Comparison of ENCODE assay signal across 13 cellular contexts in the genomic region with DNA sequence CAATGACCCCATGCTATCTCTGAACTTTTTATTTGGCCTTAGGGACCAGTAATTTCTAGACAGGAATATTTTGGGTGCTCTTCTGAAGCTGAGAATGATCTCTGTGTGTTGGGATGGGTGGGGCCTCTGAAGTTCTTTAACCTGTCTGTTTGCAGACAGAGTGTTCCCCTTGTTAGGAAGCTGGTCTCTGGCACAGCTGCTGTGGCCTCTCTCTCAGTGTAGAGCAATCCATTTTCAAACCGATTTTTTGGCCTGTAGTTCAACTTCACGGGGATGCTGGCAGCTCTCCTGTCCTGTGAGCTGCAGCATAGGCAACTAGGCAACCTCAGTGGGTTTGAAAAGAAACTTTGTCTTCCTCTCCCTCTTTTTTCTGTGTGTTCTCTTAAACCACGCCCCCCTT.
DNase-seq lines count a peak whose midpoint lies in the region; ATAC-seq and TF ChIP-seq lines count a peak whose summit lies in the region.
"Had no signal": no experiment of that assay in that cellular context is flagged by ENCODE, and none has a peak within 500 bp of the region (broad histone marks: within the 10 kb centered on the region; RNA-seq: fewer than 3 reads in every experiment).

No MANE protein-coding gene starts in this region.

- H3K36me3 Mint-ChIP-seq in naive thymus-derived CD8-positive, alpha-beta T cell: peaks cover 0 to 22% (median 0%) of the 10 kb centered on the region in 3 donors
- H3K36me3 Mint-ChIP-seq: IgD-negative memory B cell had no signal

- no peak for TF ChIP-seq CTCF in choroid plexus epithelial cell (conservative IDR thresholded peaks at IDR 0.05; ENCODE audit: low read depth, low read length)

- no peak overlapping the region for H3K27ac Mint-ChIP-seq in naive thymus-derived CD8-positive, alpha-beta T cell
- H3K27ac Mint-ChIP-seq: CD8-positive, alpha-beta memory T cell; IgD-negative memory B cell had no signal

- peaks cover 4 to 37% (median 23%) of the 10 kb centered on the region in 9 donors for H3K9me3 Mint-ChIP-seq in naive thymus-derived CD8-positive, alpha-beta T cell

- H3K4me1 Mint-ChIP-seq in naive thymus-derived CD8-positive, alpha-beta T cell: no peaks in the 10 kb centered on the region
- H3K4me1 Mint-ChIP-seq: CD8-positive, alpha-beta memory T cell; IgD-negative memory B cell had no signal

- H3K27me3 Mint-ChIP-seq in naive thymus-derived CD8-positive, alpha-beta T cell: peaks cover 8 to 39% (median 21%) of the 10 kb centered on the region in 5 donors

- no peak overlapping the region for H3K4me3 Mint-ChIP-seq in naive thymus-derived CD8-positive, alpha-beta T cell
- H3K4me3 Mint-ChIP-seq: CD8-positive, alpha-beta memory T cell; IgD-negative memory B cell had no signal

- in situ Hi-C loops in G401 (cut with HindIII; ENCODE audit: low sequenced_read_pairs) (no loop called here), ACHN (cut with HindIII; ENCODE audit: low pct_ligation_motif_present, low pct_unique_long_range_greater_than_20kb, low sequenced_read_pairs) (no loop called here)

- DNase-seq in G401 (ENCODE audit: low spot score): peak; percentile 12
- DNase-seq in NCI-H82 (lab: John Stamatoyannopoulos, UW): peak; percentile 83
- DNase-seq in choroid plexus epithelial cell (ENCODE audit: low read depth): peak; percentile 17
- peak; percentile 25 for DNase-seq in midbrain (lab: John Stamatoyannopoulos, UW)
- DNase-seq in ACHN: no peak
- DNase-seq in naive thymus-derived CD8-positive, alpha-beta T cell: no peak
- DNase-seq in ecto neural progenitor cell (ENCODE audit: low spot score): no peak
- DNase-seq: CD8-positive, alpha-beta memory T cell; DMS53; GM23248 had no signal

- POLR2A ChIA-PET in naive thymus-derived CD8-positive, alpha-beta T cell (lab: Charles Lee): no interaction called here

- H3K4me3 ChIP-seq in choroid plexus epithelial cell (ENCODE audit: low read depth, low read length): no peak overlapping the region
- H3K4me3 ChIP-seq: BLaER1, GM23248 had no signal

- no peak for ATAC-seq in naive thymus-derived CD8-positive, alpha-beta T cell
- ATAC-seq: HCT116 had no signal

Comparison
In these comparisons a context has a peak if more than half of its experiments do, and no peak if none do; other contexts are left out.
1. DNase-seq: peak in G401 (single experiment), NCI-H82 (single experiment), choroid plexus epithelial cell (single experiment) and midbrain (single experiment); none in ACHN (single experiment), naive thymus-derived CD8-positive, alpha-beta T cell (0 of 10) and ecto neural progenitor cell (single experiment).